Comparison of ENCODE assay signal across 21 cellular contexts in genomic region chr12:93174473-93174872, GRCh38.
A peak's percentile ranks its signal among the peaks of the same experiment; 100 is the strongest.
DNase-seq lines count a peak whose midpoint lies in the region; ATAC-seq, FAIRE-seq and TF ChIP-seq lines count a peak whose summit lies in the region.
"Had no signal": no experiment of that assay in that cellular context is flagged by ENCODE, and none has a peak within 500 bp of the region (broad histone marks: within the 10 kb centered on the region; RNA-seq: fewer than 3 reads in every experiment).

No MANE protein-coding gene starts in this region.

- peak overlapping the region; percentile 19; the same call in 1 of the 2 replicates for H3K27ac ChIP-seq in IMR-90 (ENCODE audit: insufficient read depth, low read length)
- peak overlapping the region; percentile 3 to 87 (median 78) for H3K27ac ChIP-seq in heart right ventricle
- peak overlapping the region; percentile 0 for H3K27ac ChIP-seq in rectal smooth muscle tissue (ENCODE audit: low read depth, low read length)
- H3K27ac ChIP-seq in HepG2 (ENCODE audit: extremely low read length, insufficient read depth, low read length) = no peak overlapping the region
- H3K27ac ChIP-seq: PC-9, SJSA1 had no signal

- peak overlapping the region; percentile 36 for H2BK5ac ChIP-seq in IMR-90 (ENCODE audit: low read depth, low read length, poor library complexity, severe bottlenecking)

- H3K4me2 ChIP-seq in IMR-90 (ENCODE audit: low read depth, low read length) = peak overlapping the region; percentile 48; the same call in 1 of the 2 replicates
- H3K4me2 ChIP-seq in HepG2 (ENCODE audit: low read depth, low read length) = no peak overlapping the region
- H3K4me2 ChIP-seq: PC-9 had no signal

- 0 out of 4 replicates have a peak, but pooled peaks cover 0 to 4% of the 10 kb centered on the region in 2 experiments for H3K79me1 ChIP-seq in IMR-90 (ENCODE audit: low read depth in 1 of 2, low read length in 2 of 2)

- H3K36me3 ChIP-seq in IMR-90 (ENCODE audit: control insufficient read depth, insufficient read depth, low read length) (no peaks in the 10 kb centered on the region), heart right ventricle (no peaks in the 10 kb centered on the region), rectal smooth muscle tissue (ENCODE audit: control insufficient read depth, insufficient read depth, low read length) (no peaks in the 10 kb centered on the region), HepG2 (replicated peaks in 1 of 2; ENCODE audit: control insufficient read depth in 1 of 2, insufficient read depth in 2 of 2, low read length in 2 of 2) (no peaks in the 10 kb centered on the region)
- H3K36me3 ChIP-seq: SJSA1 had no signal

- H3K4me3 ChIP-seq in IMR-90 (ENCODE audit: insufficient read depth, low read depth, low read length) (no peak overlapping the region), heart right ventricle (no peak overlapping the region), rectal smooth muscle tissue (ENCODE audit: low read length) (no peak overlapping the region), HepG2 (replicated peaks in 1 of 3; ENCODE audit: insufficient read depth in 1 of 3, low read depth in 2 of 3, low read length in 3 of 3) (no peak overlapping the region)
- H3K4me3 ChIP-seq: PC-9, SJSA1 had no signal

- H3K23ac ChIP-seq in IMR-90 (ENCODE audit: low read depth, low read length) = peak overlapping the region; percentile 66

- peak overlapping the region; percentile 76 for H2BK20ac ChIP-seq in IMR-90 (ENCODE audit: low read depth, low read length)

- H3K9me3 ChIP-seq in IMR-90 (ENCODE audit: control insufficient read depth, insufficient read depth, low read length) = no peaks in the 10 kb centered on the region
- H3K9me3 ChIP-seq in heart right ventricle = peaks cover 0 to 7% (median 0%) of the 10 kb centered on the region in 11 donors
- no peaks in the 10 kb centered on the region; the same call in 1 of the 2 replicates for H3K9me3 ChIP-seq in HepG2 (ENCODE audit: low read length)
- H3K9me3 ChIP-seq: SJSA1 had no signal

- peak overlapping the region; percentile 93 for H2AK5ac ChIP-seq in IMR-90 (ENCODE audit: low read depth, low read length)

- no peak for FAIRE-seq in HepG2 (lab: Jason Lieb, UNC)
- FAIRE-seq: kidney had no signal

- peak overlapping the region; percentile 87 for H3K4ac ChIP-seq in IMR-90 (ENCODE audit: low read depth, low read length)

- CTCF ChIA-PET in IMR-90 (lab: Yijun Ruan, JAX) = no interaction called here
- CTCF ChIA-PET in HepG2 (lab: Yijun Ruan, JAX; ENCODE audit: low intra/inter-chr PET ratio, low total read pairs) = no interaction called here

- ATAC-seq in IMR-90 (ENCODE audit: low read depth) = no peak
- ATAC-seq in SK-N-SH treated with all-trans-retinoic acid at 6 μM for 48 hours = no peak
- peak; percentile 47 to 82 (median 56) for ATAC-seq in heart right ventricle
- no peak for ATAC-seq in GM18858 (IDR thresholded peaks at IDR 0.05; ENCODE audit: unreplicated experiment)
- no peak for ATAC-seq in HepG2
- ATAC-seq: HCT116 had no signal

- H3K9me1 ChIP-seq in IMR-90 (ENCODE audit: insufficient read depth, low read length) = peaks cover 12% of the 10 kb centered on the region

- TF ChIP-seq RAD21 in IMR-90 (IDR thresholded peaks at IDR 0.05; ENCODE audit: low read length) (no peak), HepG2 (CRISPR knock-in tag; IDR thresholded peaks at IDR 0.05) (no peak)

- H3K4me1 ChIP-seq in IMR-90 (ENCODE audit: control insufficient read depth, insufficient read depth, low read length) = peaks cover 27% of the 10 kb centered on the region
- H3K4me1 ChIP-seq in heart right ventricle = peaks cover 8 to 58% (median 36%) of the 10 kb centered on the region in 9 donors
- H3K4me1 ChIP-seq in rectal smooth muscle tissue (ENCODE audit: control insufficient read depth, insufficient read depth, low read length) = peaks cover 26% of the 10 kb centered on the region
- H3K4me1 ChIP-seq in HepG2 (ENCODE audit: insufficient read depth, low read length) = peaks cover 59% of the 10 kb centered on the region

- TF ChIP-seq EP300 in HepG2 (IDR thresholded peaks at IDR 0.05; ENCODE audit: low read depth in 2 of 2, low read length in 2 of 2) (no peak), HepG2 (CRISPR knock-in tag; IDR thresholded peaks at IDR 0.05; ENCODE audit: borderline replicate concordance) (no peak)

- peak overlapping the region; percentile 26; the same call in 1 of the 2 replicates for H3K56ac ChIP-seq in IMR-90 (ENCODE audit: extremely low read depth, insufficient read depth, low read length)

- peak overlapping the region; percentile 94 for H2BK120ac ChIP-seq in IMR-90 (ENCODE audit: low read depth, low read length)

- H3K27me3 ChIP-seq in IMR-90 (ENCODE audit: control insufficient read depth, insufficient read depth, low read length) = no peaks in the 10 kb centered on the region
- H3K27me3 ChIP-seq in heart right ventricle = no peaks in the 10 kb centered on the region
- H3K27me3 ChIP-seq in rectal smooth muscle tissue (ENCODE audit: control insufficient read depth, insufficient read depth, low read length) = no peaks in the 10 kb centered on the region
- no peaks in the 10 kb centered on the region; a peak in 2 of 5 replicates for H3K27me3 ChIP-seq in HepG2 (ENCODE audit: control insufficient read depth in 1 of 2, insufficient read depth in 2 of 2, low read length in 2 of 2)
- H3K27me3 ChIP-seq: SJSA1 had no signal

- in situ Hi-C loops in IMR-90 (cut with MboI; ENCODE audit: low sequenced_read_pairs) (no loop called here), HepG2 (cut with HindIII; ENCODE audit: extremely low pct_ligation_motif_present, low pct_unique_long_range_greater_than_20kb) (no loop called here)

- dilution Hi-C loops in IMR-90 (cut with HindIII; ENCODE audit: low sequenced_read_pairs, unreplicated experiment) = no loop called here

- peak overlapping the region; percentile 89 for H2BK15ac ChIP-seq in IMR-90 (ENCODE audit: low read depth, low read length)

- no peaks in the 10 kb centered on the region for H4K20me1 ChIP-seq in IMR-90 (ENCODE audit: insufficient read depth, low read length)
- H4K20me1 ChIP-seq in HepG2 (ENCODE audit: insufficient read depth, low read length) = no peaks in the 10 kb centered on the region

- H3K9ac ChIP-seq in IMR-90 (ENCODE audit: low read depth, low read length) (no peak overlapping the region), rectal smooth muscle tissue (ENCODE audit: low read length) (no peak overlapping the region), HepG2 (ENCODE audit: insufficient read depth, low read depth, low read length) (no peak overlapping the region)

- intact Hi-C loops in IMR-90 (cut with micrococcal nuclease) = no loop called here
- intact Hi-C loops in heart right ventricle (cut with DNase I) = loop anchor here in 1 of 10 donors (5.0 kb wide), 1 partner anchor 128 kb away; no protein-coding TSS in a partner anchor
- intact Hi-C loops in HepG2 (cut with micrococcal nuclease; ENCODE audit: unreplicated experiment) = no loop called here

- POLR2A ChIA-PET in IMR-90 (lab: Charles Lee; ENCODE audit: unreplicated experiment) = no interaction called here
- POLR2A ChIA-PET in HepG2 (lab: Yijun Ruan, JAX) = no interaction called here

- H2AK9ac ChIP-seq in IMR-90 (replicated peaks; ENCODE audit: low read depth, low read length, poor library complexity) = no peak overlapping the region

- H2AFZ ChIP-seq in IMR-90 (replicated peaks; ENCODE audit: low read length, poor library complexity) (peak overlapping the region; percentile 12), HepG2 (ENCODE audit: low read length) (no peak overlapping the region)
- H2AFZ ChIP-seq: PC-9 had no signal

- H4K91ac ChIP-seq in IMR-90 (ENCODE audit: insufficient read depth, low read depth, low read length) = peak overlapping the region; percentile 85

- peak overlapping the region; percentile 80 for H4K5ac ChIP-seq in IMR-90 (ENCODE audit: low read depth, low read length)

- BruUV-seq in IMR-90 (replicated peaks; lab: Mats Ljungman, UMichigan) (no TSS peak), HepG2 (replicated peaks; lab: Mats Ljungman, UMichigan) (no TSS peak)

- TF ChIP-seq POLR2A in IMR-90 (IDR thresholded peaks at IDR 0.05; ENCODE audit: low read depth, low read length) (no peak), HepG2 (IDR thresholded peaks at IDR 0.05; ENCODE audit: insufficient read depth in 1 of 2, low read depth in 2 of 2, low read length in 2 of 2) (no peak)

- H3K18ac ChIP-seq in IMR-90 (ENCODE audit: low read depth, low read length) = peak overlapping the region; percentile 77

- TF ChIP-seq CTCF in IMR-90 (conservative IDR thresholded peaks at IDR 0.05; ENCODE audit: low read depth, low read length) = no peak
- no peak for TF ChIP-seq CTCF in heart right ventricle (IDR thresholded peaks at IDR 0.05)
- TF ChIP-seq CTCF in HepG2 (CRISPR knock-in tag; IDR thresholded peaks at IDR 0.05) = no peak

- no peaks in the 10 kb centered on the region for H3K79me2 ChIP-seq in HepG2 (ENCODE audit: insufficient read depth, low read length)

- DNase-seq in IMR-90 (no peak), heart right ventricle (peak in 1 of 2 donors; percentile 36), HepG2 (ENCODE audit: low spot score) (no peak), NCI-H187 treated with DMSO at 0.1 percent for 48 hours (lab: John Stamatoyannopoulos, UW) (no peak)
- no peak for DNase-seq in activated CD4-positive, alpha-beta T cell treated with anti-CD3 and anti-CD28 coated beads, Interleukin-2, amount 50 U/mL, for 1 hour
- DNase-seq: activated B cell treated with CpG ODN at 0.5 μM for 24 hours; activated CD4-positive, alpha-beta memory T cell treated with anti-CD3 and anti-CD28 coated beads, Interleukin-2, amount 10 ng/mL, durations not matched to agents 7 days and 5 days; activated naive CD4-positive, alpha-beta T cell treated with Interleukin-2 at 50 U/mL for 16 hours; Caco-2; foreskin melanocyte; kidney; NCI-H146; NCI-H2227 treated with DMSO at 0.1 percent for 48 hours; NCI-H774; PC-9; stimulated activated CD4-positive, alpha-beta T cell treated with anti-CD3 and anti-CD28 coated beads, Interleukin-12 subunit alpha, Interleukin-12 subunit beta, amount 100 ng/mL, for 4 hours had no signal

- peak overlapping the region; percentile 61 to 78; a peak in 2 of 4 replicates for H4K8ac ChIP-seq in IMR-90 (ENCODE audit: low read depth in 2 of 2, low read length in 2 of 2)

- WGBS in IMR-90 (ENCODE audit: extremely low coverage in 2 of 2, insufficient read length in 1 of 2), 2 experiments = 100% methylated on average over 1 of the region's 5 CpGs; no CpG with 5 or more reads in 1 of the 2 experiments
- 55 to 65% methylated on average over 5 of the region's 5 CpGs for WGBS in heart right ventricle, 2 donors
- 90% methylated on average over 5 of the region's 5 CpGs for WGBS in HepG2 (ENCODE audit: low lambda C conversion rate)

- H3K14ac ChIP-seq in IMR-90 (replicated peaks; ENCODE audit: low read depth, low read length) = peak overlapping the region; percentile 77

TF ChIP-seq in IMR-90, 13 proteins besides CTCF, POLR2A, EP300 and RAD21 (continues in another document):
- TF ChIP-seq MAZ (IDR thresholded peaks at IDR 0.05; ENCODE audit: borderline replicate concordance, low read depth, low read length) (no peak), NFE2L2 (IDR thresholded peaks at IDR 0.05; ENCODE audit: low read depth, low read length) (no peak)

TF ChIP-seq in SK-N-SH treated with all-trans-retinoic acid at 6 μM for 48 hours, 23 proteins besides CTCF, POLR2A, EP300 and RAD21 (continues in another document):
- no peak for TF ChIP-seq ZNF8 (CRISPR knock-in tag; IDR thresholded peaks at IDR 0.05)

TF ChIP-seq in HepG2, 621 proteins besides CTCF, POLR2A, EP300 and RAD21 (continues in another document):
- TF ChIP-seq GZF1 (CRISPR knock-in tag; IDR thresholded peaks at IDR 0.05) = no peak
- TF ChIP-seq HMGA1 (CRISPR knock-in tag; conservative IDR thresholded peaks at IDR 0.05) = no peak

Comparison
In these comparisons a context has a peak if more than half of its experiments do, and no peak if none do; other contexts are left out.
1. ATAC-seq: peak in heart right ventricle (8 of 8); none in IMR-90 (single experiment), SK-N-SH treated with all-trans-retinoic acid at 6 μM for 48 hours (single experiment), GM18858 (single experiment) and HepG2 (single experiment).